14 cellular contexts compared by ENCODE assay signal in the genomic region with DNA sequence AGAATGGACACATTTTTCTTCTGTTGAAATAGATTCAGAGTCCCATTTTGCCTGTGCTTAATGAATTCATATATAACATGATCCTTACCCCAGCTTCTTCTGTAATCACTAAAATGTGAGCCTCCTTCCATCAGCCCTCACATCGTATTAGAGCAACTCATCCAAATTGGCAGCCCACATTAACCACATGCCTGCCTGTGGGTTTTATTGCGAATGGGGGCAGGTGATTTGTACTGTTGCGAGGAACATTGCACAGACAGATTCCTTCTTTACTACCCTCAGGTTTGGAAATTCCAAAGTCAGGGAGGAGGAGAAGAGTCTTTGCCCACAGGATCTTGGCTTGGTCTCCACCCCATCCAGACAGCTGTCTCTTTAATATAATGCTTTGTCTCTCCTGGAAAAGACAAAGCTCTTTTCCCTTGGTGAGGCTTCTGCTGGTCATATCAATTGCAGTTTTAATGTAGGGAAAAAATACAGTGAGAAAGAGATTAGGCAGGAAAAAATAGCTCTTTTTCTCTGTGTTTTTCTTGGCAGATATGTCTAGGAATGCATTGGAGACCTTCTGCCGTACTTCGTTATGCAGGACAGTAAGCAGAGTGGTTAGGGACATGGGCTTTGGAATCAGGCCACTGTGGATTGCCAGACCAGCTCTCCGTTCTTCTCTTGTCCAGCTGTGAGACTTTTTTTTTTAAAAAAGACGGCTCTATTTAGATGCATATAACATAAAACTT.
A peak's percentile ranks its signal among the peaks of the same experiment; 100 is the strongest.
DNase-seq lines count a peak whose midpoint lies in the region; TF ChIP-seq lines count a peak whose summit lies in the region.
"Had no signal": no experiment of that assay in that cellular context is flagged by ENCODE, and none has a peak within 500 bp of the region (broad histone marks: within the 10 kb centered on the region; RNA-seq: fewer than 3 reads in every experiment).

No MANE protein-coding gene starts in this region.

- TF ChIP-seq POLR2A in ovary (IDR thresholded peaks at IDR 0.05) = no peak

- H3K4me2 ChIP-seq in mammary epithelial cell (ENCODE audit: insufficient read depth, low read depth, low read length) = peak overlapping the region; percentile 70
- H3K4me2 ChIP-seq: KMS-11, PC-9 had no signal

- H3K36me3 ChIP-seq in mammary epithelial cell (ENCODE audit: insufficient read depth, low read length) = no peaks in the 10 kb centered on the region
- H3K36me3 ChIP-seq in ovary = no peaks in the 10 kb centered on the region
- H3K36me3 ChIP-seq: sigmoid colon, uterus had no signal

- H3K4me3 ChIP-seq in mammary epithelial cell (replicated peaks in 1 of 3; ENCODE audit: insufficient read depth in 1 of 3, low read depth in 2 of 3, low read length in 3 of 3) (no peak overlapping the region), ovary (no peak overlapping the region)
- H3K4me3 ChIP-seq: PC-9, sigmoid colon, uterus had no signal

- peak; percentile 66 for DNase-seq in AG08395 (ENCODE audit: low spot score)
- peak; percentile 93 for DNase-seq in LHCN-M2 (ENCODE audit: low read depth)
- DNase-seq in mammary epithelial cell = peak; percentile 94
- peak; percentile 61 for DNase-seq in kidney tubule cell (ENCODE audit: low spot score)
- DNase-seq in ovary = no peak
- DNase-seq in cerebellar nuclear complex (lab: John Stamatoyannopoulos, UW) = no peak
- DNase-seq in ACHN = no peak
- no peak for DNase-seq in NCI-H1694 (lab: John Stamatoyannopoulos, UW)
- DNase-seq: NCI-H524, PC-9, sigmoid colon, SW 1271, uterus had no signal

- intact Hi-C loops in mammary epithelial cell (cut with micrococcal nuclease) (loop anchor here (5.0 kb wide), 1 partner anchor 56 kb away; no protein-coding TSS in a partner anchor), ovary (cut with DNase I) (no loop called here)

- H3K9me3 ChIP-seq in mammary epithelial cell (replicated peaks; ENCODE audit: insufficient read depth, low read length) = no peaks in the 10 kb centered on the region
- no peaks in the 10 kb centered on the region for H3K9me3 ChIP-seq in ovary
- H3K9me3 ChIP-seq: sigmoid colon, uterus had no signal

- H2AFZ ChIP-seq in mammary epithelial cell (ENCODE audit: low read depth, low read length) = peak overlapping the region; percentile 65
- H2AFZ ChIP-seq: PC-9 had no signal

- TF ChIP-seq EP300 in ovary (IDR thresholded peaks at IDR 0.05) = no peak

- WGBS in mammary epithelial cell (ENCODE audit: low coverage, missing lambda C conversion rate) = 6% methylated on average over 7 of the region's 7 CpGs
- 38 to 40% (median 39%) methylated on average over 7 of the region's 7 CpGs for WGBS in ovary, 3 donors

- peak overlapping the region; percentile 39 for H3K9ac ChIP-seq in mammary epithelial cell (ENCODE audit: insufficient read depth, low read length)
- H3K9ac ChIP-seq: KMS-11 had no signal

- no peaks in the 10 kb centered on the region for H3K27me3 ChIP-seq in mammary epithelial cell (ENCODE audit: insufficient read depth, low read length)
- H3K27me3 ChIP-seq in ovary = no peaks in the 10 kb centered on the region
- H3K27me3 ChIP-seq: sigmoid colon, uterus had no signal

- CTCF ChIA-PET in mammary epithelial cell (lab: Charles Lee; ENCODE audit: low non-redundant PET) = no interaction called here

- in situ Hi-C loops in mammary epithelial cell (cut with MboI; ENCODE audit: low sequenced_read_pairs in 2 of 2) (no loop called here), ACHN (cut with HindIII; ENCODE audit: low pct_ligation_motif_present, low pct_unique_long_range_greater_than_20kb, low sequenced_read_pairs) (no loop called here)

- TF ChIP-seq CTCF in mammary epithelial cell (conservative IDR thresholded peaks at IDR 0.05 in 1 of 2, IDR thresholded peaks at IDR 0.05 in 1 of 2; ENCODE audit: extremely low read depth in 1 of 2, insufficient read depth in 1 of 2, low read depth in 1 of 2, low read length in 2 of 2) (no peak), ovary (IDR thresholded peaks at IDR 0.05) (no peak)

- H3K79me2 ChIP-seq in mammary epithelial cell (ENCODE audit: insufficient read depth, low read length) = no peaks in the 10 kb centered on the region

- H3K27ac ChIP-seq in mammary epithelial cell (ENCODE audit: insufficient read depth, low read depth, low read length) = peak overlapping the region; percentile 86
- no peak overlapping the region for H3K27ac ChIP-seq in ovary
- H3K27ac ChIP-seq: KMS-11, PC-9, sigmoid colon, uterus had no signal

- H4K20me1 ChIP-seq in mammary epithelial cell (ENCODE audit: insufficient read depth, low read length) = no peaks in the 10 kb centered on the region

- BruUV-seq in mammary epithelial cell (replicated peaks; lab: Mats Ljungman, UMichigan) = no TSS peak

- H3K4me1 ChIP-seq in mammary epithelial cell (ENCODE audit: insufficient read depth, low read length) = peaks cover 56% of the 10 kb centered on the region
- no peaks in the 10 kb centered on the region for H3K4me1 ChIP-seq in ovary (ENCODE audit: insufficient read depth)
- H3K4me1 ChIP-seq: sigmoid colon, uterus had no signal

- dilution Hi-C loops in mammary epithelial cell (cut with HindIII; ENCODE audit: low sequenced_read_pairs) = no loop called here

Comparison
In these comparisons a context has a peak if more than half of its experiments do, and no peak if none do; other contexts are left out.
1. DNase-seq: peak in AG08395 (single experiment), LHCN-M2 (single experiment), mammary epithelial cell (single experiment) and kidney tubule cell (single experiment); none in ovary (0 of 5), cerebellar nuclear complex (0 of 2), ACHN (single experiment) and NCI-H1694 (single experiment).